Comparison of ENCODE assay signal across 8 cellular contexts in genomic region chr3:179563298-179563934, GRCh38. TPM values are rescaled to one million over a fixed set of nuclear protein-coding genes. Genes with fewer than 3 reads are reported as not detected.
A peak's percentile ranks its signal among the peaks of the same experiment; 100 is the strongest.
DNase-seq lines count a peak whose midpoint lies in the region; ATAC-seq and TF ChIP-seq lines count a peak whose summit lies in the region.

No MANE protein-coding gene starts in this region.

- H3K27ac ChIP-seq in right lobe of liver: peak overlapping the region; percentile 65 to 75 (median 70)

- H3K27ac Mint-ChIP-seq in activated CD4-positive, alpha-beta T cell treated with anti-CD3 and anti-CD28 coated beads, Interleukin-2, amount 10 ng/mL, durations not matched to agents 7 days and 5 days: peak overlapping the region; percentile 93
- peak overlapping the region; percentile 88 for H3K27ac Mint-ChIP-seq in dendritic cell treated with granulocyte-macrophage colony-stimulating factor and Interleukin-4, amounts not matched to agents 40 ng/mL and 50 ng/mL, for 4 days

- H3K9me3 ChIP-seq in right lobe of liver: no peaks in the 10 kb centered on the region

- POLR2A ChIA-PET in activated CD4-positive, alpha-beta T cell treated with anti-CD3 and anti-CD28 coated beads, Interleukin-2, amount 10 ng/mL, durations not matched to agents 7 days and 5 days (lab: Charles Lee): no interaction called here

- no peaks in the 10 kb centered on the region for H3K36me3 ChIP-seq in right lobe of liver

- H3K4me3 ChIP-seq in right lobe of liver: peak overlapping the region; percentile 91 to 99 (median 92)

- CTCF ChIA-PET in activated CD4-positive, alpha-beta T cell treated with anti-CD3 and anti-CD28 coated beads, Interleukin-2, amount 10 ng/mL, durations not matched to agents 7 days and 5 days (lab: Charles Lee): interaction anchor here (1.2 to 1.5 kb wide), 2 partner anchors 12 to 112 kb away, joined by 4 read pairs; partner anchors contain the start of gene GNB4

- peak; percentile 23 for DNase-seq in AG09319 (ENCODE audit: extremely low read depth, low read depth)
- peak; percentile 8 to 56 for DNase-seq in NCI-H446 (lab: John Stamatoyannopoulos, UW)
- DNase-seq in activated CD4-positive, alpha-beta T cell treated with anti-CD3 and anti-CD28 coated beads, Interleukin-2, amount 10 ng/mL, durations not matched to agents 7 days and 5 days: peak; percentile 77
- peak; percentile 72 to 77 (median 72) for DNase-seq in right lobe of liver
- peak; percentile 52 to 63 for DNase-seq in stimulated activated CD4-positive, alpha-beta T cell treated with anti-CD3 and anti-CD28 coated beads, Interleukin-4, amount 100 ng/mL, for 4 hours

- H3K4me1 ChIP-seq in right lobe of liver: peaks cover 0 to 9% (median 2%) of the 10 kb centered on the region in 4 donors

- WGBS in right lobe of liver (ENCODE audit: insufficient coverage, low coverage, low lambda C conversion rate, missing lambda C conversion rate): 3% methylated on average over 11 of the region's 39 CpGs

- peak overlapping the region; percentile 98 for H3K4me3 Mint-ChIP-seq in activated CD4-positive, alpha-beta T cell treated with anti-CD3 and anti-CD28 coated beads, Interleukin-2, amount 10 ng/mL, durations not matched to agents 7 days and 5 days
- peak overlapping the region; percentile 94 for H3K4me3 Mint-ChIP-seq in dendritic cell treated with granulocyte-macrophage colony-stimulating factor and Interleukin-4, amounts not matched to agents 40 ng/mL and 50 ng/mL, for 4 days

- peaks cover 10% of the 10 kb centered on the region for H3K27me3 Mint-ChIP-seq in activated CD4-positive, alpha-beta T cell treated with anti-CD3 and anti-CD28 coated beads, Interleukin-2, amount 10 ng/mL, durations not matched to agents 7 days and 5 days
- no peaks in the 10 kb centered on the region for H3K27me3 Mint-ChIP-seq in dendritic cell treated with granulocyte-macrophage colony-stimulating factor and Interleukin-4, amounts not matched to agents 40 ng/mL and 50 ng/mL, for 4 days

- ATAC-seq in GM18868 (IDR thresholded peaks at IDR 0.05; ENCODE audit: unreplicated experiment) (peak; percentile 53), HG03108 (IDR thresholded peaks at IDR 0.05; ENCODE audit: unreplicated experiment) (peak; percentile 38), right lobe of liver (peak; percentile 61 to 69 (median 64))

- H3K9me3 Mint-ChIP-seq in activated CD4-positive, alpha-beta T cell treated with anti-CD3 and anti-CD28 coated beads, Interleukin-2, amount 10 ng/mL, durations not matched to agents 7 days and 5 days: no peaks in the 10 kb centered on the region
- H3K9me3 Mint-ChIP-seq in dendritic cell treated with granulocyte-macrophage colony-stimulating factor and Interleukin-4, amounts not matched to agents 40 ng/mL and 50 ng/mL, for 4 days: no peaks in the 10 kb centered on the region

- peaks cover 38% of the 10 kb centered on the region for H3K4me1 Mint-ChIP-seq in activated CD4-positive, alpha-beta T cell treated with anti-CD3 and anti-CD28 coated beads, Interleukin-2, amount 10 ng/mL, durations not matched to agents 7 days and 5 days
- H3K4me1 Mint-ChIP-seq in dendritic cell treated with granulocyte-macrophage colony-stimulating factor and Interleukin-4, amounts not matched to agents 40 ng/mL and 50 ng/mL, for 4 days (ENCODE audit: low read depth): peaks cover 21% of the 10 kb centered on the region

- no peaks in the 10 kb centered on the region for H3K27me3 ChIP-seq in right lobe of liver

- TF ChIP-seq POLR2A in right lobe of liver (IDR thresholded peaks at IDR 0.05): no peak

- intact Hi-C loops in dendritic cell treated with granulocyte-macrophage colony-stimulating factor and Interleukin-4, amounts not matched to agents 40 ng/mL and 50 ng/mL, for 4 days (cut with micrococcal nuclease): loop anchor here (2.0 to 5.0 kb wide), 3 partner anchors 131 to 415 kb away; partner anchors contain the start of genes PIK3CA and ZNF639
- intact Hi-C loops in right lobe of liver (cut with DNase I): no loop called here

- TF ChIP-seq CTCF in AG09319 (IDR thresholded peaks at IDR 0.05; ENCODE audit: low read depth, low read length) (peak; percentile 39), right lobe of liver (IDR thresholded peaks at IDR 0.05) (peak; percentile 29 to 67 (median 34))

- H3K36me3 Mint-ChIP-seq in activated CD4-positive, alpha-beta T cell treated with anti-CD3 and anti-CD28 coated beads, Interleukin-2, amount 10 ng/mL, durations not matched to agents 7 days and 5 days (ENCODE audit: low read depth): peaks cover 2% of the 10 kb centered on the region
- peaks cover 10% of the 10 kb centered on the region for H3K36me3 Mint-ChIP-seq in dendritic cell treated with granulocyte-macrophage colony-stimulating factor and Interleukin-4, amounts not matched to agents 40 ng/mL and 50 ng/mL, for 4 days (ENCODE audit: low read depth)

RNA-seq across cellular contexts. Expression of gene ACTL6A, which starts 0.7 kb away (rescaled TPM):
- 10 to 100 TPM; 88.7 to 89.5 TPM for total RNA-seq in activated CD4-positive, alpha-beta T cell treated with anti-CD3 and anti-CD28 coated beads, Interleukin-2, amount 10 ng/mL, durations not matched to agents 7 days and 5 days
- 10 to 100 TPM; 10.6 to 38.0 (median 15.5) TPM for total RNA-seq in right lobe of liver

RNA-seq across cellular contexts. Expression of gene MRPL47, which starts 41.0 kb away (rescaled TPM):
- total RNA-seq in activated CD4-positive, alpha-beta T cell treated with anti-CD3 and anti-CD28 coated beads, Interleukin-2, amount 10 ng/mL, durations not matched to agents 7 days and 5 days: 10 to 100 TPM; 32.5 to 37.2 TPM
- total RNA-seq in right lobe of liver: 10 to 100 TPM; 12.4 to 25.0 (median 18.2) TPM

RNA-seq across cellular contexts. Expression of gene NDUFB5, which starts 41.2 kb away (rescaled TPM):
- total RNA-seq in activated CD4-positive, alpha-beta T cell treated with anti-CD3 and anti-CD28 coated beads, Interleukin-2, amount 10 ng/mL, durations not matched to agents 7 days and 5 days: 10 to 100 TPM; 78.4 to 91.7 TPM
- total RNA-seq in right lobe of liver: 100 to 1,000 TPM in 1 of 6 experiments, 10 to 100 TPM in 5; 53.4 to 102 (median 64.6) TPM

Comparison
In these comparisons a context has a peak if more than half of its experiments do, and no peak if none do; other contexts are left out.
1. Peak in every context shown above with its lines: DNase-seq, ATAC-seq, H3K4me3 ChIP-seq and H3K27ac ChIP-seq.
2. DNase-seq: peak in every context shown above with its lines; median percentile 77 in activated CD4-positive, alpha-beta T cell treated with anti-CD3 and anti-CD28 coated beads, Interleukin-2, amount 10 ng/mL, durations not matched to agents 7 days and 5 days; 72 in right lobe of liver; 58 in stimulated activated CD4-positive, alpha-beta T cell treated with anti-CD3 and anti-CD28 coated beads, Interleukin-4, amount 100 ng/mL, for 4 hours; 32 in NCI-H446; 23 in AG09319.